9 cellular contexts compared by ENCODE assay signal in genomic region chr11:2379471-2380174, GRCh38. TPM values are rescaled to one million over a fixed set of nuclear protein-coding genes. Genes with fewer than 3 reads are reported as not detected.
DNase-seq lines count a peak whose midpoint lies in the region; ATAC-seq, FAIRE-seq and TF ChIP-seq lines count a peak whose summit lies in the region.
"Had no signal": no experiment of that assay in that cellular context is flagged by ENCODE, and none has a peak within 500 bp of the region (broad histone marks: within the 10 kb centered on the region; RNA-seq: fewer than 3 reads in every experiment).

No MANE protein-coding gene starts in this region.

- H3K79me2 ChIP-seq in K562 (ENCODE audit: control insufficient read depth, insufficient read depth, low read length) = peaks cover 63% of the 10 kb centered on the region

- WGBS in K562 (ENCODE audit: insufficient coverage, low coverage, missing lambda C conversion rate) = 98% methylated on average over 8 of the region's 11 CpGs

- H3K27ac ChIP-seq in HUES6 (ENCODE audit: low read depth, low read length) = peak overlapping the region; percentile 32; the same call in 1 of the 2 replicates
- no peak overlapping the region for H3K27ac ChIP-seq in K562 (ENCODE audit: extremely low read depth, low read depth, low read length)
- peak overlapping the region; percentile 86 for H3K27ac ChIP-seq in layer of hippocampus (ENCODE audit: low read depth, low read length)
- peak overlapping the region; percentile 93 for H3K27ac ChIP-seq in stomach smooth muscle (ENCODE audit: low read length)

- no peak overlapping the region for H3K4me2 ChIP-seq in K562 (ENCODE audit: insufficient read depth, low read length)

- intact Hi-C loops in K562 (cut with micrococcal nuclease) = no loop called here

- H3K36me3 ChIP-seq in HUES6 (ENCODE audit: control insufficient read depth, insufficient read depth, low read length) (peaks cover 15% of the 10 kb centered on the region; the same call in 1 of the 2 replicates), K562 (ENCODE audit: control insufficient read depth, insufficient read depth, low read length) (peaks cover 22% of the 10 kb centered on the region; the same call in 2 of the 3 replicates), stomach smooth muscle (ENCODE audit: control insufficient read depth in 2 of 2, insufficient read depth in 2 of 2, low read length in 2 of 2) (no peaks in the 10 kb centered on the region)

- DNase-seq in K562 (ENCODE audit: extremely low read depth in 1 of 4, low spot score in 3 of 4) (no peak), DMS53 treated with DMSO at 0.1 percent for 48 hours (lab: John Stamatoyannopoulos, UW; ENCODE audit: unreplicated experiment) (no peak), DMS79 (lab: John Stamatoyannopoulos, UW) (no peak), germinal center (ENCODE audit: low spot score) (no peak)
- DNase-seq: cortex of kidney, SHP77 treated with DMSO at 0.1 percent for 48 hours had no signal

- no peak overlapping the region for H2AFZ ChIP-seq in K562 (ENCODE audit: low read depth, low read length)

- TF ChIP-seq POLR2A in K562 (conservative IDR thresholded peaks at IDR 0.05) = no peak

- H3K9me1 ChIP-seq in K562 (ENCODE audit: control insufficient read depth, insufficient read depth, low read length) = peaks cover 21% of the 10 kb centered on the region

- peaks cover 47% of the 10 kb centered on the region for H4K20me1 ChIP-seq in K562 (replicated peaks; ENCODE audit: control insufficient read depth, insufficient read depth, low read length)

- in situ Hi-C loops in K562 (cut with MboI) = no loop called here

- TSS peak; percentile 45 for BruUV-seq in K562 (replicated peaks; lab: Mats Ljungman, UMichigan)

- CTCF ChIA-PET in K562 (lab: Yijun Ruan, JAX; ENCODE audit: low intra/inter-chr PET ratio) = no interaction called here

- H3K27me3 ChIP-seq in HUES6 (ENCODE audit: control insufficient read depth, insufficient read depth, low read length) = peaks cover 3% of the 10 kb centered on the region; the same call in 1 of the 2 replicates
- no peaks in the 10 kb centered on the region for H3K27me3 ChIP-seq in K562 (ENCODE audit: control insufficient read depth in 2 of 2, insufficient read depth in 2 of 2, low read length in 2 of 2)
- H3K27me3 ChIP-seq in layer of hippocampus (ENCODE audit: control insufficient read depth, insufficient read depth, low read length) = no peaks in the 10 kb centered on the region
- no peaks in the 10 kb centered on the region for H3K27me3 ChIP-seq in stomach smooth muscle (ENCODE audit: control insufficient read depth in 1 of 2, insufficient read depth in 2 of 2, low read length in 2 of 2)

- peak overlapping the region; percentile 48 for H3K9ac ChIP-seq in HUES6 (ENCODE audit: low read length)
- H3K9ac ChIP-seq in K562 (ENCODE audit: insufficient read depth in 1 of 2, low read depth in 2 of 2, low read length in 2 of 2) = peak overlapping the region in 1 of 2 experiments; percentile 18; a peak in 1 of 4 replicates
- peak overlapping the region; percentile 51 to 96 for H3K9ac ChIP-seq in stomach smooth muscle (ENCODE audit: low read length in 2 of 2)

- H3K4me1 ChIP-seq in HUES6 (ENCODE audit: control insufficient read depth, insufficient read depth, low read length) (peaks cover 65% of the 10 kb centered on the region), K562 (replicated peaks in 1 of 2; ENCODE audit: control insufficient read depth in 2 of 2, insufficient read depth in 2 of 2, low read length in 2 of 2) (peaks cover 19 to 74% of the 10 kb centered on the region in 2 experiments; a peak in 4 of 5 replicates), stomach smooth muscle (ENCODE audit: control insufficient read depth, insufficient read depth, low read length) (peaks cover 68% of the 10 kb centered on the region)

- no peak for ATAC-seq in K562

- no peak for TF ChIP-seq RAD21 in K562 (CRISPR knock-in tag; conservative IDR thresholded peaks at IDR 0.05 in 1 of 2, IDR thresholded peaks at IDR 0.05 in 1 of 2)

- no peaks in the 10 kb centered on the region for H3K9me3 ChIP-seq in HUES6 (ENCODE audit: control insufficient read depth, insufficient read depth, low read depth, low read length)
- H3K9me3 ChIP-seq in K562 (replicated peaks; ENCODE audit: control insufficient read depth, insufficient read depth, low read depth, low read length) = no peaks in the 10 kb centered on the region
- no peaks in the 10 kb centered on the region for H3K9me3 ChIP-seq in stomach smooth muscle (ENCODE audit: control insufficient read depth in 2 of 2, low read length in 2 of 2)

- FAIRE-seq in K562 (lab: Jason Lieb, UNC) = no peak

- POLR2A ChIA-PET in K562 (lab: Yijun Ruan, JAX) = no interaction called here

- H3K4me3 ChIP-seq in HUES6 (ENCODE audit: low read depth, low read length) (peak overlapping the region; percentile 38; the same call in 1 of the 2 replicates), K562 (no peak overlapping the region), stomach smooth muscle (ENCODE audit: low read length in 2 of 2) (peak overlapping the region; percentile 93)

- TF ChIP-seq CTCF in K562 (IDR thresholded peaks at IDR 0.05 in 2 of 3, conservative IDR thresholded peaks at IDR 0.05 in 1 of 3; ENCODE audit: insufficient read depth in 2 of 3, low read depth in 1 of 3, low read length in 3 of 3) = no peak

- TF ChIP-seq EP300 in K562 (IDR thresholded peaks at IDR 0.05; ENCODE audit: low read length) = no peak

TF ChIP-seq in K562, 482 proteins besides CTCF, POLR2A, EP300 and RAD21:
- TF ChIP-seq NR4A1 (CRISPR knock-in tag; IDR thresholded peaks at IDR 0.05) = no peak
- TF ChIP-seq NR4A1 (tag; IDR thresholded peaks at IDR 0.05) = no peak
- TF ChIP-seq TARDBP (IDR thresholded peaks at IDR 0.05) = no peak
- TF ChIP-seq RBFOX2 (IDR thresholded peaks at IDR 0.05; ENCODE audit: low read depth, low read length) = 0 out of 2 replicates have a peak, but pooled peaks have one; percentile 32
- TF ChIP-seq VEZF1 (CRISPR knock-in tag; IDR thresholded peaks at IDR 0.05) = no peak

RNA-seq across cellular contexts. Expression of gene CD81, which starts 2.5 kb away (rescaled TPM):
- total RNA-seq in K562 (2011; cell fraction: chromatin; rRNA removed; ENCODE audit: low replicate concordance) = 93.5 and 278 TPM in 2 replicates
- 344 and 368 TPM in 2 replicates for total RNA-seq in K562 (2011; cell fraction: nucleolus; rRNA removed)
- total RNA-seq in K562 (2011; cell fraction: nucleoplasm; rRNA removed) = 240 and 244 TPM in 2 replicates
- total RNA-seq in K562 (2014; rRNA removed) = 43.3 and 67.2 TPM in 2 replicates
- 37.4 and 60.2 TPM in 2 replicates for total RNA-seq in K562 (2014; rRNA removed; fragmentation: Illumina TruSeq; extraction: Trizol)
- 61.7 and 64.8 TPM in 2 replicates for total RNA-seq in K562 (2015; rRNA removed; fragmentation: Illumina TruSeq; extraction: Trizol)
- total RNA-seq in K562 (2021) = 181 and 189 TPM in 2 replicates
- polyA plus RNA-seq in K562 (2011; rRNA removed) = 76.9 and 103 TPM in 2 replicates
- 177 and 219 TPM in 2 replicates for polyA plus RNA-seq in K562 (2011; cell fraction: cytosol; rRNA removed)
- polyA plus RNA-seq in K562 (2011; cell fraction: nucleus; rRNA removed) = 80.1 and 118 TPM in 2 replicates
- polyA plus RNA-seq in K562 (2012) = 157 and 238 TPM in 2 replicates
- polyA plus RNA-seq in K562 (2014; fragmentation: Illumina TruSeq; extraction: Trizol) = 163 and 169 TPM in 2 replicates
- 1 to 10 TPM; 2.4 to 7.0 TPM for polyA plus RNA-seq in K562 (2014; fragmentation: Nextera tagmentation; extraction: Ambion mirVana)
- 105 and 114 TPM in 2 replicates for polyA plus RNA-seq in K562 (2014; rRNA removed)
- 67.7 and 102 TPM in 2 replicates for polyA minus RNA-seq in K562 (2011; rRNA and poly(A)+ RNA removed)
- polyA minus RNA-seq in K562 (2011; cell fraction: cytosol; rRNA and poly(A)+ RNA removed) = 110 and 130 TPM in 2 replicates
- polyA minus RNA-seq in K562 (2011; cell fraction: nucleus; rRNA and poly(A)+ RNA removed) = 23.2 and 30.1 TPM in 2 replicates

RNA-seq across cellular contexts. Expression of gene TSSC4, which starts 20.9 kb away (rescaled TPM):
- 7.2 and 32.5 TPM in 2 replicates for total RNA-seq in K562 (2011; cell fraction: chromatin; rRNA removed; ENCODE audit: low replicate concordance)
- total RNA-seq in K562 (2011; cell fraction: nucleolus; rRNA removed) = 37.2 and 47.1 TPM in 2 replicates
- total RNA-seq in K562 (2011; cell fraction: nucleoplasm; rRNA removed) = 21.3 and 24.4 TPM in 2 replicates
- total RNA-seq in K562 (2014; rRNA removed) (53.4 and 63.9 TPM in 2 replicates), K562 (2014; rRNA removed; fragmentation: Illumina TruSeq; extraction: Trizol) (3.7 and 4.7 TPM in 2 replicates), K562 (2015; rRNA removed; fragmentation: Illumina TruSeq; extraction: Trizol) (35.3 and 35.5 TPM in 2 replicates), K562 (2021) (49.0 and 54.2 TPM in 2 replicates)
- polyA plus RNA-seq in K562 (2011; rRNA removed) (11.0 and 16.2 TPM in 2 replicates), K562 (2014; fragmentation: Illumina TruSeq; extraction: Trizol) (6.2 and 22.8 TPM in 2 replicates), K562 (2014; fragmentation: Nextera tagmentation; extraction: Ambion mirVana) (1 to 10 TPM in 1 of 2 experiments, under 1 TPM in 1; 0.41 to 2.8 TPM), K562 (2014; rRNA removed) (29.1 and 32.5 TPM in 2 replicates)
- 17.0 and 45.2 TPM in 2 replicates for polyA plus RNA-seq in K562 (2011; cell fraction: cytosol; rRNA removed)
- 24.0 and 35.2 TPM in 2 replicates for polyA plus RNA-seq in K562 (2011; cell fraction: nucleus; rRNA removed)
- 37.3 and 42.1 TPM in 2 replicates for polyA plus RNA-seq in K562 (2012)
- 5.8 and 8.2 TPM in 2 replicates for polyA minus RNA-seq in K562 (2011; rRNA and poly(A)+ RNA removed)
- polyA minus RNA-seq in K562 (2011; cell fraction: cytosol; rRNA and poly(A)+ RNA removed) = 13.1 and 16.7 TPM in 2 replicates
- polyA minus RNA-seq in K562 (2011; cell fraction: nucleus; rRNA and poly(A)+ RNA removed) = 26.9 and 33.5 TPM in 2 replicates
